20 cellular contexts compared by ENCODE assay signal in the genomic region with DNA sequence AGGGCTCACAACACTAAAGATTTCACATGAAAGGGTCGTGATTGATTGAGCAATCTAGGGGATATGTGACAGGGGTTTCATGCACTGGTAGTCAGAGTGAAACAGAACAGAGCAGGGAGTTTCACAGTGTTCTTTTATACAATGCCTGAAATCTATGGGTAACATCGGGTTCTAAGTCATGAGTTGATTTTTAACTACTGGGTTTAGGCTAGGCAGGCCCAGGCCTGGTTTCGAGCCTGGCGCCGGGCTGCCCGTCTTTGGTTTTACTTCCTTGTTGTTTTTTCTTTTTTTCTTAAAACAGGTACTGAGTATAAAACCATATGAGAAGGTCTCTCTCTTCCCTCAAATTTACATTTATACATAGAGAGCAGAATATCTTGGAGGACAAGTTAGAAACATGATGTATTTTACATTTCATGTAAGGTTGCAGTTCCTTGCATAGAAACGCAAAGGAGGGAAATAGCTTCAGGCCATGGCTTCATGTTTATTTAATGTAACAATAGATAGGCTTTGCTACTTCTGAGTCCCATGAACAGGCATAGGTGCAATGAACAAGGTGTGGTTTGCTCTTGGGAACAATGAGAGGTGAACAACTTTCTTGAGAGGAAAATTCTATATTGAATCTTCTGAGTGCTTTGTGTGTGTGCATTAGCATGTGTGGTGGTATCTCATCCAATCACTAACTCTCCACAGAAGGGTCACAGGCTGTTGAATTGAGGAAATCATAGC.
"Had no signal": no experiment of that assay in that cellular context is flagged by ENCODE, and none has a peak within 500 bp of the region (broad histone marks: within the 10 kb centered on the region; RNA-seq: fewer than 3 reads in every experiment).

No MANE protein-coding gene starts in this region.

- H3K27ac Mint-ChIP-seq: natural killer cell; stimulated activated effector memory CD8-positive, alpha-beta T cell treated with anti-CD3 and anti-CD28 coated beads, Interleukin-12 subunit alpha, Interleukin-12 subunit beta, amount 100 ng/mL, for 72 hours; stimulated activated naive CD8-positive, alpha-beta T cell treated with anti-CD3 and anti-CD28 coated beads, Interleukin-15, Interleukin-2, amounts not matched to agents 100 ng/mL and 50 ng/mL, for 24 hours had no signal

- H3K36me3 ChIP-seq: heart right ventricle, pancreas, prostate gland, right lobe of liver, tibial artery, upper lobe of right lung, vagina had no signal

- ATAC-seq: effector memory CD8-positive, alpha-beta T cell; heart right ventricle; left lobe of liver; natural killer cell; pancreas; right lobe of liver; stimulated activated effector memory CD8-positive, alpha-beta T cell treated with anti-CD3 and anti-CD28 coated beads, Interleukin-12 subunit alpha, Interleukin-12 subunit beta, amount 100 ng/mL, for 72 hours; upper lobe of right lung had no signal

- H3K36me3 Mint-ChIP-seq: natural killer cell; stimulated activated effector memory CD8-positive, alpha-beta T cell treated with anti-CD3 and anti-CD28 coated beads, Interleukin-12 subunit alpha, Interleukin-12 subunit beta, amount 100 ng/mL, for 72 hours had no signal

- H3K4me1 ChIP-seq: heart right ventricle, pancreas, prostate gland, right lobe of liver, tibial artery, upper lobe of right lung, vagina had no signal

- H3K4me3 Mint-ChIP-seq: effector memory CD8-positive, alpha-beta T cell; natural killer cell; stimulated activated effector memory CD8-positive, alpha-beta T cell treated with anti-CD3 and anti-CD28 coated beads, Interleukin-12 subunit alpha, Interleukin-12 subunit beta, amount 100 ng/mL, for 72 hours; stimulated activated naive CD8-positive, alpha-beta T cell treated with anti-CD3 and anti-CD28 coated beads, Interleukin-15, Interleukin-2, amounts not matched to agents 100 ng/mL and 50 ng/mL, for 24 hours had no signal

- H3K4me3 ChIP-seq: heart right ventricle, pancreas, prostate gland, right lobe of liver, tibial artery, upper lobe of right lung, vagina had no signal

- H3K9me3 ChIP-seq: pancreas, prostate gland, right lobe of liver, upper lobe of right lung, vagina had no signal

- H3K27ac ChIP-seq: heart right ventricle, pancreas, prostate gland, right lobe of liver, tibial artery, upper lobe of right lung, vagina had no signal

- H3K4me1 Mint-ChIP-seq: stimulated activated effector memory CD8-positive, alpha-beta T cell treated with anti-CD3 and anti-CD28 coated beads, Interleukin-12 subunit alpha, Interleukin-12 subunit beta, amount 100 ng/mL, for 72 hours had no signal

- DNase-seq: effector memory CD8-positive, alpha-beta T cell; foreskin melanocyte; heart right ventricle; hypothalamus; kidney glomerular epithelial cell; mammary epithelial cell; natural killer cell; occipital lobe; pancreas; retina; right lobe of liver; stimulated activated CD4-positive, alpha-beta T cell treated with anti-CD3 and anti-CD28 coated beads, Interleukin-4, amount 100 ng/mL, for 1 hour; stimulated activated CD8-positive, alpha-beta memory T cell treated with anti-CD3 and anti-CD28 coated beads, Interleukin-4, amount 100 ng/mL, for 48 hours; tibial artery; upper lobe of right lung had no signal

- H3K27me3 ChIP-seq: heart right ventricle, pancreas, right lobe of liver, tibial artery, upper lobe of right lung, vagina had no signal

- H3K27me3 Mint-ChIP-seq: effector memory CD8-positive, alpha-beta T cell; stimulated activated naive CD8-positive, alpha-beta T cell treated with anti-CD3 and anti-CD28 coated beads, Interleukin-15, Interleukin-2, amounts not matched to agents 100 ng/mL and 50 ng/mL, for 24 hours had no signal
